1 cellular context compared by ENCODE assay signal in the genomic region with DNA sequence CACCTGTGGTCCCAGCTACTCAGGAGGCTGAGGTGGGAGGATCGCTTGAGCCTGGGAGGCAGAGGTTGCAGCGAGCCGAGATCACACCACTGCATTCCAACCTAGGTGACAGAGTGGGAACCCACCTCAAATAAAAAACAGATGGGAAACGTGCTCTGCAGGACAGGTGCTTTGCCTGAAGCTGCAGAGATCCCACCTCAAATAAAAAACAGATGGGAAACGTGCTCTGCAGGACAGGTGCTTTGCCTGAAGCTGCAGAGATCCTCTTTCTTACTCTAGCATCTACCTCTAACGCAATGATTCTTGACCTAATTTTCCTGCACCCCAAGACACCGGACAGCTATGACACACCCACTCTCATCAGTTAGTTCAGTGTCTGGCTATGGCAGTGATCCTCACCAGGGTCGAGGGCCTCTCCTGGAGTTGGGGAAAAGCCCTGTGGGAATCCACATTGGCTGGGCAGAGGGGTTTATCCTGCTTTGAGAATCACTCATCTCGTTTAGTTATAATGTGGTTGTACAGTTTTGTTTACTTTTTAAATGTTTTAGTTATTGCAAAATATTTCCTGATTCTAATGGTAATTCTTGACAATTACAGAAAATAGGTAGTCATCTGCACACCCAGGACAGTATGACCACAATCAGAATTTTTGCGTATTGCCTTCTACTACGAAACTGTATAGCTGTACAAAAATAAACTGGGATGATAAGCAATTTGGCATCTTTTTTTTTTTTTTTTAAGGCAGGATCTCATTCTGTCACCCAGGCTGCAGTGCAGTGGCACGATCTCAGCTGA.
TF ChIP-seq lines count a peak whose summit lies in the region.

No MANE protein-coding gene starts in this region.

TF ChIP-seq in IMR-90, 13 proteins besides CTCF, POLR2A, EP300 and RAD21:
- TF ChIP-seq BHLHE40 (IDR thresholded peaks at IDR 0.05; ENCODE audit: low read depth, low read length), result no peak
- no peak for TF ChIP-seq SMC3 (IDR thresholded peaks at IDR 0.05; ENCODE audit: low read depth, low read length)
- no peak for TF ChIP-seq NFE2L2 (IDR thresholded peaks at IDR 0.05; ENCODE audit: low read depth, low read length)
- TF ChIP-seq CEBPB (IDR thresholded peaks at IDR 0.05; ENCODE audit: low read depth, low read length), result peak; percentile 68
